18 cellular contexts compared by ENCODE assay signal in the genomic region with DNA sequence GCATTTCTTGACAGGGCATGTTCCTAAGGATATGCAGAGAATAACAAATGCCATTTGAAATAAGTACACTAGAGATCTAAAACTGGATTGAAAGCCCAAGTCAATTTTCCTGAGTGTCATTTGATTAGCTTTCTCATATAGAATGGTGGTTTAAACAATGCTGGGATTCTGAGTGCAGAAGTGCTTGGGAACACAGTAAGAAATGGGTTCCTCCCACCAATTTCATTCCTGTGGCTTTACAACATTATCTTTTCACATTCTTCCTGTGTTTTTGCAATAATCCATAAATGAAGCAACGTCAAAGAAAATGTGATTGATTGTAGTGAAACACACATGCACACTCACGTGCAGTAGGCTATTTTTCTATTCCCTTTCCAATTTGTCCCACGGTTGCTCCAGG.
A peak's percentile ranks its signal among the peaks of the same experiment; 100 is the strongest.
DNase-seq lines count a peak whose midpoint lies in the region; FAIRE-seq and TF ChIP-seq lines count a peak whose summit lies in the region.
"Had no signal": no experiment of that assay in that cellular context is flagged by ENCODE, and none has a peak within 500 bp of the region (broad histone marks: within the 10 kb centered on the region; RNA-seq: fewer than 3 reads in every experiment).

No MANE protein-coding gene starts in this region.

- H3K4me1 ChIP-seq in astrocyte (ENCODE audit: insufficient read depth, low read length) (peaks cover 3% of the 10 kb centered on the region), OCI-LY7 (ENCODE audit: insufficient read depth, low read length, poor library complexity, severe bottlenecking) (no peaks in the 10 kb centered on the region)
- H3K4me1 ChIP-seq: BLaER1, Caco-2 had no signal

- H3K27me3 ChIP-seq in astrocyte (ENCODE audit: insufficient read depth, low read length) = no peaks in the 10 kb centered on the region
- H3K27me3 ChIP-seq: BLaER1 had no signal

- FAIRE-seq in D721Med (lab: Jason Lieb, UNC) (peak; percentile 51), astrocyte (lab: Jason Lieb, UNC) (no peak)
- FAIRE-seq: GM12878, GM18507 had no signal

- BruUV-seq in OCI-LY7 (replicated peaks; lab: Mats Ljungman, UMichigan) = no TSS peak

- no peak overlapping the region for H2AFZ ChIP-seq in astrocyte (ENCODE audit: low read depth, low read length)
- no peak overlapping the region for H2AFZ ChIP-seq in OCI-LY7 (ENCODE audit: low read length)
- H2AFZ ChIP-seq: GM23248 had no signal

- H3K4me2 ChIP-seq in astrocyte (ENCODE audit: low read length) (no peak overlapping the region), OCI-LY7 (ENCODE audit: low read length) (no peak overlapping the region)
- H3K4me2 ChIP-seq: BLaER1 had no signal

- DNase-seq in D721Med (ENCODE audit: insufficient read length, low spot score) = no peak
- DNase-seq in astrocyte (ENCODE audit: low read depth) = peak; percentile 6
- DNase-seq in fibroblast of mammary gland (ENCODE audit: low read depth) = peak; percentile 13
- DNase-seq in skeletal muscle cell (ENCODE audit: low read depth) = peak; percentile 34
- no peak for DNase-seq in OCI-LY7 (ENCODE audit: low spot score)
- DNase-seq in islet precursor cell = no peak
- DNase-seq in putamen (ENCODE audit: low spot score) = no peak
- DNase-seq: 8988T; AML-193; Caco-2; CD8-positive, alpha-beta memory T cell; DMS53; GM23248; H7; IMR-90 had no signal

- TF ChIP-seq CTCF in D721Med (IDR thresholded peaks at IDR 0.05; ENCODE audit: insufficient read depth, missing control alignments) = no peak
- TF ChIP-seq CTCF in astrocyte (IDR thresholded peaks at IDR 0.05; ENCODE audit: insufficient read depth, low read depth, low read length) = no peak
- no peak for TF ChIP-seq CTCF in fibroblast of mammary gland (conservative IDR thresholded peaks at IDR 0.05; ENCODE audit: control insufficient read depth, insufficient read depth, low read depth, low read length)
- TF ChIP-seq CTCF in OCI-LY7 (conservative IDR thresholded peaks at IDR 0.05; ENCODE audit: low read length) = no peak

- H3K4me1 Mint-ChIP-seq in astrocyte (ENCODE audit: low read depth, unreplicated experiment) = peaks cover 12% of the 10 kb centered on the region
- H3K4me1 Mint-ChIP-seq: CD8-positive, alpha-beta memory T cell had no signal

- H3K79me2 ChIP-seq in astrocyte (ENCODE audit: insufficient read depth, low read length) (no peaks in the 10 kb centered on the region), OCI-LY7 (ENCODE audit: insufficient read depth, low read depth, low read length) (no peaks in the 10 kb centered on the region)

- H3K36me3 ChIP-seq in astrocyte (ENCODE audit: insufficient read depth, low read length) = no peaks in the 10 kb centered on the region
- no peaks in the 10 kb centered on the region for H3K36me3 ChIP-seq in OCI-LY7 (ENCODE audit: insufficient read depth, low read length)
- H3K36me3 ChIP-seq: BLaER1 had no signal

- H3K27ac Mint-ChIP-seq in astrocyte (ENCODE audit: unreplicated experiment) = no peak overlapping the region
- H3K27ac Mint-ChIP-seq: CD8-positive, alpha-beta memory T cell had no signal

- H3K9me3 ChIP-seq in astrocyte (ENCODE audit: insufficient read depth, low read depth, low read length) (no peaks in the 10 kb centered on the region), OCI-LY7 (ENCODE audit: low read length) (no peaks in the 10 kb centered on the region)
- H3K9me3 ChIP-seq: BLaER1, Caco-2 had no signal

- intact Hi-C loops in OCI-LY7 (cut with micrococcal nuclease; ENCODE audit: unreplicated experiment) = no loop called here

- H3K9me2 ChIP-seq in OCI-LY7 (ENCODE audit: insufficient read depth, low read length) = no peaks in the 10 kb centered on the region

- no peak overlapping the region for H3K4me3 ChIP-seq in astrocyte (ENCODE audit: insufficient read depth, low read depth, low read length)
- H3K4me3 ChIP-seq in fibroblast of mammary gland (ENCODE audit: control insufficient read depth, low read depth, low read length) = no peak overlapping the region
- H3K4me3 ChIP-seq in skeletal muscle cell (ENCODE audit: low read depth, low read length) = no peak overlapping the region
- H3K4me3 ChIP-seq in OCI-LY7 (ENCODE audit: low read depth, low read length, poor library complexity, severe bottlenecking) = no peak overlapping the region
- H3K4me3 ChIP-seq: BLaER1, GM12878, GM23248 had no signal

- CTCF ChIA-PET in OCI-LY7 (lab: Charles Lee; ENCODE audit: unreplicated experiment) = no interaction called here

- H3K27me3 Mint-ChIP-seq in astrocyte (ENCODE audit: low read depth, unreplicated experiment) = peaks cover 4% of the 10 kb centered on the region
- H3K27me3 Mint-ChIP-seq: CD8-positive, alpha-beta memory T cell had no signal

- POLR2A ChIA-PET in OCI-LY7 (lab: Charles Lee) = no interaction called here

- no peaks in the 10 kb centered on the region for H3K9me3 Mint-ChIP-seq in astrocyte (ENCODE audit: unreplicated experiment)

- no peaks in the 10 kb centered on the region for H4K20me1 ChIP-seq in astrocyte (ENCODE audit: insufficient read depth, low read length)
- no peaks in the 10 kb centered on the region for H4K20me1 ChIP-seq in OCI-LY7 (ENCODE audit: insufficient read depth, low read length)
- H4K20me1 ChIP-seq: BLaER1 had no signal

- no peak overlapping the region for H3K9ac ChIP-seq in astrocyte (ENCODE audit: low read length)
- H3K9ac ChIP-seq: BLaER1, GM23248 had no signal

- no peak overlapping the region for H3K4me3 Mint-ChIP-seq in astrocyte (ENCODE audit: unreplicated experiment)
- H3K4me3 Mint-ChIP-seq: CD8-positive, alpha-beta memory T cell had no signal

- H3K36me3 Mint-ChIP-seq in astrocyte (ENCODE audit: low read depth, unreplicated experiment) = no peaks in the 10 kb centered on the region
- H3K36me3 Mint-ChIP-seq: CD8-positive, alpha-beta memory T cell had no signal

- H3K27ac ChIP-seq in astrocyte (ENCODE audit: low read depth, low read length) (no peak overlapping the region), OCI-LY7 (ENCODE audit: low read depth, low read length, poor library complexity, severe bottlenecking) (no peak overlapping the region)
- H3K27ac ChIP-seq: BLaER1, GM23248 had no signal

Comparison
In these comparisons a context has a peak if more than half of its experiments do, and no peak if none do; other contexts are left out.
1. DNase-seq: peak in astrocyte (single experiment), fibroblast of mammary gland (single experiment) and skeletal muscle cell (single experiment); none in D721Med (single experiment), OCI-LY7 (single experiment), islet precursor cell (single experiment) and putamen (single experiment).